11 cellular contexts compared by ENCODE assay signal in genomic region chr3:105853801-105854432, GRCh38. TPM values are rescaled to one million over a fixed set of nuclear protein-coding genes. Genes with fewer than 3 reads are reported as not detected.
DNase-seq lines count a peak whose midpoint lies in the region; ATAC-seq, FAIRE-seq and TF ChIP-seq lines count a peak whose summit lies in the region.
"Had no signal": no experiment of that assay in that cellular context is flagged by ENCODE, and none has a peak within 500 bp of the region (broad histone marks: within the 10 kb centered on the region; RNA-seq: fewer than 3 reads in every experiment).

No MANE protein-coding gene starts in this region.

- peak; percentile 98 for ATAC-seq in GM19463 (IDR thresholded peaks at IDR 0.05; ENCODE audit: unreplicated experiment)
- peak; percentile 91 for ATAC-seq in HG03066 (IDR thresholded peaks at IDR 0.05; ENCODE audit: low read depth, unreplicated experiment)
- peak; percentile 46 for ATAC-seq in activated CD8-positive, alpha-beta T cell treated with anti-CD3 and anti-CD28 coated beads, Interleukin-2, amount 10 ng/mL, durations not matched to agents 7 days and 5 days

- TF ChIP-seq POLR2A in GM12891 (IDR thresholded peaks at IDR 0.05; ENCODE audit: low read depth, low read length), result peak; percentile 40; the same call in 1 of the 2 replicates
- TF ChIP-seq POLR2A in vagina (IDR thresholded peaks at IDR 0.05), result no peak

- H3K4me3 ChIP-seq in vagina, result no peak overlapping the region
- no peak overlapping the region for H3K4me3 ChIP-seq in endodermal cell (ENCODE audit: low read length)

- no peak overlapping the region for H3K4me3 Mint-ChIP-seq in activated CD8-positive, alpha-beta T cell treated with anti-CD3 and anti-CD28 coated beads, Interleukin-2, amount 10 ng/mL, durations not matched to agents 7 days and 5 days
- no peak overlapping the region for H3K4me3 Mint-ChIP-seq in endodermal cell

- TF ChIP-seq CTCF in vagina (IDR thresholded peaks at IDR 0.05) (no peak), endodermal cell (conservative IDR thresholded peaks at IDR 0.05) (no peak)

- H3K27ac Mint-ChIP-seq in activated CD8-positive, alpha-beta T cell treated with anti-CD3 and anti-CD28 coated beads, Interleukin-2, amount 10 ng/mL, durations not matched to agents 7 days and 5 days, result peak overlapping the region; percentile 18
- H3K27ac Mint-ChIP-seq in endodermal cell, result no peak overlapping the region

- no peaks in the 10 kb centered on the region for H3K27me3 ChIP-seq in vagina
- H3K27me3 ChIP-seq in endodermal cell (ENCODE audit: control insufficient read depth, insufficient read depth, low read length, poor library complexity, severe bottlenecking), result no peaks in the 10 kb centered on the region

- 90 to 95% methylated on average over 4 to 7 of the region's 7 CpGs for WGBS in endodermal cell (ENCODE audit: insufficient coverage in 1 of 2, insufficient read length in 1 of 2), 2 experiments

- intact Hi-C loops in vagina (cut with DNase I), result no loop called here

- peaks cover 0 to 12% of the 10 kb centered on the region in 2 donors for H3K36me3 ChIP-seq in vagina
- H3K36me3 ChIP-seq in endodermal cell (ENCODE audit: control insufficient read depth, insufficient read depth, low read length), result peaks cover 9% of the 10 kb centered on the region

- no peaks in the 10 kb centered on the region for H3K27me3 Mint-ChIP-seq in activated CD8-positive, alpha-beta T cell treated with anti-CD3 and anti-CD28 coated beads, Interleukin-2, amount 10 ng/mL, durations not matched to agents 7 days and 5 days (ENCODE audit: low read depth)
- H3K27me3 Mint-ChIP-seq in endodermal cell (ENCODE audit: insufficient read depth), result no peaks in the 10 kb centered on the region

- peaks cover 57% of the 10 kb centered on the region for H3K4me1 Mint-ChIP-seq in activated CD8-positive, alpha-beta T cell treated with anti-CD3 and anti-CD28 coated beads, Interleukin-2, amount 10 ng/mL, durations not matched to agents 7 days and 5 days (ENCODE audit: low read depth)
- no peaks in the 10 kb centered on the region for H3K4me1 Mint-ChIP-seq in endodermal cell

- H3K27ac ChIP-seq in vagina, result no peak overlapping the region
- no peak overlapping the region for H3K27ac ChIP-seq in endodermal cell (ENCODE audit: low read depth, low read length)
- H3K27ac ChIP-seq: WERI-Rb-1 had no signal

- no peaks in the 10 kb centered on the region for H3K9me3 ChIP-seq in vagina
- no peaks in the 10 kb centered on the region for H3K9me3 ChIP-seq in endodermal cell (ENCODE audit: control insufficient read depth, low read length)

- CTCF ChIA-PET in activated CD8-positive, alpha-beta T cell treated with anti-CD3 and anti-CD28 coated beads, Interleukin-2, amount 10 ng/mL, durations not matched to agents 7 days and 5 days (lab: Charles Lee), result no interaction called here

- H3K4me1 ChIP-seq in vagina (peaks cover 27% of the 10 kb centered on the region), endodermal cell (ENCODE audit: control insufficient read depth, insufficient read depth, low read length) (no peaks in the 10 kb centered on the region)

- POLR2A ChIA-PET in activated CD8-positive, alpha-beta T cell treated with anti-CD3 and anti-CD28 coated beads, Interleukin-2, amount 10 ng/mL, durations not matched to agents 7 days and 5 days (lab: Charles Lee), result interaction anchor here (0.6 kb wide), 1 partner anchor 82 kb away, joined by 5 read pairs; no protein-coding TSS in a partner anchor

- peak; percentile 98 for FAIRE-seq in GM12891 (lab: Jason Lieb, UNC)

- H3K9ac ChIP-seq in endodermal cell (ENCODE audit: extremely low read depth, low read length, poor library complexity, severe bottlenecking), result no peak overlapping the region

- H3K36me3 Mint-ChIP-seq in activated CD8-positive, alpha-beta T cell treated with anti-CD3 and anti-CD28 coated beads, Interleukin-2, amount 10 ng/mL, durations not matched to agents 7 days and 5 days (ENCODE audit: low read depth), result peaks cover 75% of the 10 kb centered on the region
- H3K36me3 Mint-ChIP-seq in endodermal cell (ENCODE audit: low read depth), result peaks cover 48% of the 10 kb centered on the region

- H3K9me3 Mint-ChIP-seq in activated CD8-positive, alpha-beta T cell treated with anti-CD3 and anti-CD28 coated beads, Interleukin-2, amount 10 ng/mL, durations not matched to agents 7 days and 5 days (ENCODE audit: insufficient read depth), result peaks cover 4% of the 10 kb centered on the region
- H3K9me3 Mint-ChIP-seq in endodermal cell, result no peaks in the 10 kb centered on the region

- DNase-seq in GM12891 (ENCODE audit: insufficient read length, low spot score) (no peak), vagina (ENCODE audit: extremely low spot score in 2 of 2) (no peak), DMS79 (lab: John Stamatoyannopoulos, UW) (no peak), endodermal cell (no peak)
- DNase-seq in activated CD8-positive, alpha-beta T cell treated with anti-CD3 and anti-CD28 coated beads, Interleukin-2, amount 10 ng/mL, durations not matched to agents 7 days and 5 days, result no peak
- DNase-seq in stimulated activated naive CD4-positive, alpha-beta T cell (lab: John Stamatoyannopoulos, UW), result no peak
- DNase-seq: NCI-H446, occipital lobe, WERI-Rb-1 had no signal

TF ChIP-seq in GM12891, 5 proteins besides CTCF, POLR2A, EP300 and RAD21:
- TF ChIP-seq SPI1 (IDR thresholded peaks at IDR 0.05; ENCODE audit: low read depth, low read length), result peak; percentile 77
- TF ChIP-seq PAX5 (IDR thresholded peaks at IDR 0.05; ENCODE audit: insufficient read depth, low read length, severe bottlenecking), result peak; percentile 42
- no peak for TF ChIP-seq TAF1 (IDR thresholded peaks at IDR 0.05; ENCODE audit: low read depth, low read length)
- TF ChIP-seq POU2F2 (IDR thresholded peaks at IDR 0.05; ENCODE audit: low read depth, low read length), result peak; percentile 91
- TF ChIP-seq POLR2AphosphoS5 (IDR thresholded peaks at IDR 0.05; ENCODE audit: low read depth, low read length), result peak; percentile 49

RNA-seq across cellular contexts. Expression of gene CBLB, which starts 14.9 kb away (rescaled TPM):
- polyA plus RNA-seq in GM12891 (2012; ENCODE audit: low read depth, missing spikeins), result 27.6 TPM
- total RNA-seq in activated CD8-positive, alpha-beta T cell treated with anti-CD3 and anti-CD28 coated beads, Interleukin-2, amount 10 ng/mL, durations not matched to agents 7 days and 5 days, result 100 to 1,000 TPM; 117 to 122 TPM
- total RNA-seq in vagina (58.4 TPM), endodermal cell (10 to 100 TPM; 45.4 to 60.5 TPM)
- 41.8 TPM for polyA plus RNA-seq in endodermal cell (2013, experiment 1 of 2)
- 41.5 TPM for polyA plus RNA-seq in endodermal cell (2013, experiment 2 of 2)

Comparison
In these comparisons a context has a peak if more than half of its experiments do, and no peak if none do; other contexts are left out.
1. ATAC-seq: peak in every context shown above with its lines; median percentile 98 in GM19463; 91 in HG03066; 46 in activated CD8-positive, alpha-beta T cell treated with anti-CD3 and anti-CD28 coated beads, Interleukin-2, amount 10 ng/mL, durations not matched to agents 7 days and 5 days.